ENCODE assay signal across 16 cellular contexts in the genomic region with DNA sequence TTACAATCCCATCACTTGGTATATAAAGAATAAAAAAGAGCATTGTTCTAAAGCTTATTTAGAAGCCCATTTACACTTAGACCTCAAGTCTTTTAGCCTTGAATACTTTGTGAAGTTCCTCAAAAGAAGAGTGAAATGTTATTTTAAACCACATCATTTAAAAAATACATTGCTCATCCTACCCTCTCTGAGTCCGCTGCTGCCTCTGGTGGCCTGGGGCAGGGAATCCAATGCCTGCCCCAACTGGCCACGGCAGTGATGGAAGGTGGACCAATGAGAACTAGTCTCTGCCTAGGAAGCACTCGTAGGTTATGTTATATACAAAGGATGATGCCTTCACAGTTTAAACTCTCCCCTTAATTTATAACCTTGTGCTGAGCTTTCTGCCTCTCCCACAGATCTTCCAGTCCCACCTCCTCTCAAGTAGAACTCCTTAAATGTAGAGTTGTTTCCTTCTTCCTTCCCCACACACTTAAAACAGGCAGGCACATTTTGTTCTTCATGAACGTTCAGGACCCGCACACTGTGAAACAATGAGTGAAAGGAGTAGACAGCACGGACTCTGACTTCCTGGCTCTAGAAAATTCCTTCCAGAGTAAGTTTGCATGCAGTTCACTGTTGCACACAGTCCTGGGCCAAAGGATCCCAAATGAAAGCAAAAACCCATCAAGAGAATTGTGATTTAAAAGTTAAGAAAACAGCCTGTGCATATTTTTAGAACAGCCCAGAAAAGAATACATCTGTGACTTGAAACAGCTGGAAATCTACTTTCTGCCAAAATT.
DNase-seq lines count a peak whose midpoint lies in the region; ATAC-seq, FAIRE-seq and TF ChIP-seq lines count a peak whose summit lies in the region.
"Had no signal": no experiment of that assay in that cellular context is flagged by ENCODE, and none has a peak within 500 bp of the region (broad histone marks: within the 10 kb centered on the region; RNA-seq: fewer than 3 reads in every experiment).

No MANE protein-coding gene starts in this region.

- H3K9me1 ChIP-seq in K562 (ENCODE audit: control insufficient read depth, insufficient read depth, low read length) = no peaks in the 10 kb centered on the region

- no peak overlapping the region for H3K27ac Mint-ChIP-seq in CD8-positive, alpha-beta T cell
- H3K27ac Mint-ChIP-seq: HFFc6 had no signal

- H3K27ac ChIP-seq in C4-2B = no peak overlapping the region
- H3K27ac ChIP-seq in K562 (ENCODE audit: extremely low read depth, low read depth, low read length) = no peak overlapping the region
- H3K27ac ChIP-seq in CD8-positive, alpha-beta T cell (ENCODE audit: low read depth, low read length) = no peak overlapping the region
- H3K27ac ChIP-seq in Karpas-422 (ENCODE audit: low read length) = no peak overlapping the region
- H3K27ac ChIP-seq: VCaP had no signal

- H3K27me3 Mint-ChIP-seq in CD8-positive, alpha-beta T cell (ENCODE audit: low read depth) = no peaks in the 10 kb centered on the region

- H3K4me1 Mint-ChIP-seq in CD8-positive, alpha-beta T cell (ENCODE audit: low read depth) = no peaks in the 10 kb centered on the region

- POLR2A ChIA-PET in K562 (lab: Yijun Ruan, JAX) = interaction anchor here (0.8 kb wide), 1 partner anchor 9 kb away, joined by 3 read pairs; no protein-coding TSS in a partner anchor
- POLR2A ChIA-PET in CD8-positive, alpha-beta T cell (lab: Charles Lee) = interaction anchor here (0.7 kb wide), 1 partner anchor 7 kb away, joined by 3 read pairs; no protein-coding TSS in a partner anchor

- no peak for DNase-seq in K562 (ENCODE audit: extremely low read depth in 1 of 4, low spot score in 3 of 4)
- DNase-seq in left ventricle myocardium superior = no peak
- no peak for DNase-seq in sciatic nerve (ENCODE audit: low spot score)
- no peak for DNase-seq in CD8-positive, alpha-beta T cell
- DNase-seq in Karpas-422 = no peak
- DNase-seq in NCI-H187 (lab: John Stamatoyannopoulos, UW) = no peak
- DNase-seq: activated gamma-delta T cell treated with Interleukin-2 at 50 U/mL for 16 hours, HFFc6, NCI-H146, NCI-H510A treated with DMSO at 0.1 percent for 48 hours, occipital lobe, OCI-M1 had no signal

- H3K27me3 ChIP-seq in K562 (ENCODE audit: control insufficient read depth in 2 of 2, insufficient read depth in 2 of 2, low read length in 2 of 2) (peaks cover 0 to 15% of the 10 kb centered on the region in 2 experiments; a peak in 3 of 5 replicates), Karpas-422 (ENCODE audit: low read length) (no peaks in the 10 kb centered on the region)
- H3K27me3 ChIP-seq in CD8-positive, alpha-beta T cell (ENCODE audit: insufficient read depth, low read length) = no peaks in the 10 kb centered on the region

- no peak for TF ChIP-seq POLR2A in K562 (conservative IDR thresholded peaks at IDR 0.05)

- TF ChIP-seq CTCF in C4-2B (conservative IDR thresholded peaks at IDR 0.05) (peak; percentile 18; the same call in 1 of the 2 replicates), K562 (IDR thresholded peaks at IDR 0.05 in 2 of 3, conservative IDR thresholded peaks at IDR 0.05 in 1 of 3; ENCODE audit: insufficient read depth in 2 of 3, low read depth in 1 of 3, low read length in 3 of 3) (no peak; a peak in 1 of 6 replicates)
- no peak for TF ChIP-seq CTCF in CD8-positive, alpha-beta T cell (IDR thresholded peaks at IDR 0.05)

- CTCF ChIA-PET in K562 (lab: Yijun Ruan, JAX; ENCODE audit: low intra/inter-chr PET ratio) = no interaction called here
- CTCF ChIA-PET in CD8-positive, alpha-beta T cell (lab: Charles Lee) = no interaction called here

- in situ Hi-C loops in K562 (cut with MboI) = no loop called here

- FAIRE-seq in K562 (lab: Jason Lieb, UNC) = no peak
- FAIRE-seq: GM12892 had no signal

- H3K9me2 ChIP-seq in Karpas-422 (replicated peaks; ENCODE audit: insufficient read depth, low read length) = no peaks in the 10 kb centered on the region

- H3K9me3 Mint-ChIP-seq in CD8-positive, alpha-beta T cell = no peaks in the 10 kb centered on the region
- H3K9me3 Mint-ChIP-seq: HFFc6 had no signal

- H2AFZ ChIP-seq in K562 (ENCODE audit: low read depth, low read length) (no peak overlapping the region), Karpas-422 (ENCODE audit: low read length) (no peak overlapping the region)

- H4K20me1 ChIP-seq in K562 (replicated peaks; ENCODE audit: control insufficient read depth, insufficient read depth, low read length) = no peaks in the 10 kb centered on the region
- H4K20me1 ChIP-seq in Karpas-422 (ENCODE audit: insufficient read depth, low read depth, low read length) = no peaks in the 10 kb centered on the region

- H3K36me3 Mint-ChIP-seq in CD8-positive, alpha-beta T cell = no peaks in the 10 kb centered on the region

- no peaks in the 10 kb centered on the region for H3K79me2 ChIP-seq in K562 (ENCODE audit: control insufficient read depth, insufficient read depth, low read length)
- H3K79me2 ChIP-seq in Karpas-422 (ENCODE audit: low read length) = no peaks in the 10 kb centered on the region

- H3K4me3 ChIP-seq in K562 (no peak overlapping the region), Karpas-422 (ENCODE audit: low read length) (no peak overlapping the region)
- H3K4me3 ChIP-seq in CD8-positive, alpha-beta T cell (ENCODE audit: low read depth, low read length) = no peak overlapping the region

- BruUV-seq in K562 (replicated peaks; lab: Mats Ljungman, UMichigan) = no TSS peak

- H3K4me3 Mint-ChIP-seq in CD8-positive, alpha-beta T cell = no peak overlapping the region
- H3K4me3 Mint-ChIP-seq: HFFc6 had no signal

- H3K36me3 ChIP-seq in K562 (ENCODE audit: control insufficient read depth, insufficient read depth, low read length) (no peaks in the 10 kb centered on the region), Karpas-422 (ENCODE audit: insufficient read depth, low read length) (no peaks in the 10 kb centered on the region)
- no peaks in the 10 kb centered on the region for H3K36me3 ChIP-seq in CD8-positive, alpha-beta T cell (ENCODE audit: insufficient read depth, low read length)

- TF ChIP-seq EP300 in K562 (IDR thresholded peaks at IDR 0.05; ENCODE audit: low read length) = no peak

- no peak for TF ChIP-seq RAD21 in K562 (CRISPR knock-in tag; conservative IDR thresholded peaks at IDR 0.05 in 1 of 2, IDR thresholded peaks at IDR 0.05 in 1 of 2)

- 0% methylated on average over 6 of the region's 6 CpGs for WGBS in K562 (ENCODE audit: insufficient coverage, low coverage, missing lambda C conversion rate)

- H3K4me1 ChIP-seq in K562 (replicated peaks in 1 of 2; ENCODE audit: control insufficient read depth in 2 of 2, insufficient read depth in 2 of 2, low read length in 2 of 2) (no peaks in the 10 kb centered on the region), Karpas-422 (ENCODE audit: low read length) (no peaks in the 10 kb centered on the region)
- H3K4me1 ChIP-seq in CD8-positive, alpha-beta T cell (ENCODE audit: insufficient read depth, low read length) = no peaks in the 10 kb centered on the region

- intact Hi-C loops in K562 (cut with micrococcal nuclease) (no loop called here), left ventricle myocardium superior (cut with micrococcal nuclease) (no loop called here), sciatic nerve (cut with DNase I) (no loop called here)
- intact Hi-C loops in CD8-positive, alpha-beta T cell (cut with DNase I, micrococcal nuclease) = no loop called here

- ATAC-seq in K562 (peak; percentile 54; the same call in 1 of the 3 replicates), left ventricle myocardium superior (peak; percentile 90), sciatic nerve (peak; percentile 65), HG02973 (IDR thresholded peaks at IDR 0.05; ENCODE audit: unreplicated experiment) (no peak)
- ATAC-seq in CD8-positive, alpha-beta T cell = no peak

- H3K9me3 ChIP-seq in K562 (replicated peaks; ENCODE audit: control insufficient read depth, insufficient read depth, low read depth, low read length) (no peaks in the 10 kb centered on the region), Karpas-422 (ENCODE audit: low read length) (no peaks in the 10 kb centered on the region)
- no peaks in the 10 kb centered on the region for H3K9me3 ChIP-seq in CD8-positive, alpha-beta T cell (ENCODE audit: low read length)

- H3K9ac ChIP-seq in K562 (ENCODE audit: insufficient read depth in 1 of 2, low read depth in 2 of 2, low read length in 2 of 2) = no peak overlapping the region
- no peak overlapping the region for H3K9ac ChIP-seq in Karpas-422 (ENCODE audit: low read length)

- no peak overlapping the region for H3K4me2 ChIP-seq in K562 (ENCODE audit: insufficient read depth, low read length)
- no peak overlapping the region for H3K4me2 ChIP-seq in Karpas-422 (ENCODE audit: low read depth, low read length, poor library complexity, severe bottlenecking)

TF ChIP-seq in K562, 482 proteins besides CTCF, POLR2A, EP300 and RAD21 (continues in another document):
- TF ChIP-seq SMAD3 (CRISPR knock-in tag; conservative IDR thresholded peaks at IDR 0.05) = no peak
- no peak for TF ChIP-seq HDAC6 (IDR thresholded peaks at IDR 0.05; ENCODE audit: low read depth, low read length)
- TF ChIP-seq, protein P1, sequence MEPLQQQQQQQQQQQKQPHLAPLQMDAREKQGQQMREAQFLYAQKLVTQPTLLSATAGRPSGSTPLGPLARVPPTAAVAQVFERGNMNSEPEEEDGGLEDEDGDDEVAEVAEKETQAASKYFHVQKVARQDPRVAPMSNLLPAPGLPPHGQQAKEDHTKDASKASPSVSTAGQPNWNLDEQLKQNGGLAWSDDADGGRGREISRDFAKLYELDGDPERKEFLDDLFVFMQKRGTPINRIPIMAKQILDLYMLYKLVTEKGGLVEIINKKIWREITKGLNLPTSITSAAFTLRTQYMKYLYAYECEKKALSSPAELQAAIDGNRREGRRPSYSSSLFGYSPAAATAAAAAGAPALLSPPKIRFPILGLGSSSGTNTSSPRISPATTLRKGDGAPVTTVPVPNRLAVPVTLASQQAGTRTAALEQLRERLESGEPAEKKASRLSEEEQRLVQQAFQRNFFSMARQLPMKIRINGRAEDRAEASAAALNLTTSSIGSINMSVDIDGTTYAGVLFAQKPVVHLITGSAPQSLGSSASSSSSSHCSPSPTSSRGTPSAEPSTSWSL (CRISPR knock-in tag; IDR thresholded peaks at IDR 0.05; ENCODE audit: borderline replicate concordance) = no peak
- TF ChIP-seq TEAD2 (tag; IDR thresholded peaks at IDR 0.05) = no peak
- no peak for TF ChIP-seq ZNF589 (CRISPR knock-in tag; IDR thresholded peaks at IDR 0.05; ENCODE audit: low read depth)
- no peak for TF ChIP-seq ZNF41 (CRISPR knock-in tag; conservative IDR thresholded peaks at IDR 0.05)
- TF ChIP-seq NCOA6 (IDR thresholded peaks at IDR 0.05) = no peak

Comparison
In these comparisons a context has a peak if more than half of its experiments do, and no peak if none do; other contexts are left out.
1. ATAC-seq: peak in K562 (single experiment), left ventricle myocardium superior (single experiment) and sciatic nerve (single experiment); none in CD8-positive, alpha-beta T cell (single experiment) and HG02973 (single experiment).